ENCODE assay signal across 8 cellular contexts in genomic region chrX:130916636-130917422, GRCh38. TPM values are rescaled to one million over a fixed set of nuclear protein-coding genes. Genes with fewer than 3 reads are reported as not detected.
A peak's percentile ranks its signal among the peaks of the same experiment; 100 is the strongest.
DNase-seq lines count a peak whose midpoint lies in the region; ATAC-seq and TF ChIP-seq lines count a peak whose summit lies in the region.

No MANE protein-coding gene starts in this region.

- TF ChIP-seq EP300 in esophagus muscularis mucosa (IDR thresholded peaks at IDR 0.05): no peak

- no peak overlapping the region for H3K4me3 Mint-ChIP-seq in GM23338
- no peak overlapping the region for H3K4me3 Mint-ChIP-seq in activated CD4-positive, alpha-beta T cell treated with anti-CD3 and anti-CD28 coated beads, Interleukin-2, amount 10 ng/mL, durations not matched to agents 7 days and 5 days
- H3K4me3 Mint-ChIP-seq in neural crest cell: no peak overlapping the region

- H3K27ac Mint-ChIP-seq in GM23338 (no peak overlapping the region), neural crest cell (ENCODE audit: unreplicated experiment) (no peak overlapping the region)
- H3K27ac Mint-ChIP-seq in activated CD4-positive, alpha-beta T cell treated with anti-CD3 and anti-CD28 coated beads, Interleukin-2, amount 10 ng/mL, durations not matched to agents 7 days and 5 days: no peak overlapping the region

- H4K20me1 ChIP-seq in DOHH2 (ENCODE audit: control insufficient read depth, insufficient read depth, low read depth, low read length) (no peaks in the 10 kb centered on the region), GM23338 (replicated peaks; ENCODE audit: insufficient read depth) (no peaks in the 10 kb centered on the region)

- no peaks in the 10 kb centered on the region for H3K9me2 ChIP-seq in DOHH2 (replicated peaks; ENCODE audit: control insufficient read depth, low read length)
- H3K9me2 ChIP-seq in GM23338 (ENCODE audit: insufficient read depth): no peaks in the 10 kb centered on the region

- H3K9me3 ChIP-seq in DOHH2 (ENCODE audit: control insufficient read depth, insufficient read depth, low read length) (no peaks in the 10 kb centered on the region), esophagus muscularis mucosa (no peaks in the 10 kb centered on the region)

- H3K4me2 ChIP-seq in DOHH2 (ENCODE audit: low read length) (no peak overlapping the region), GM23338 (no peak overlapping the region)

- no peaks in the 10 kb centered on the region for H3K27me3 ChIP-seq in DOHH2 (ENCODE audit: control insufficient read depth, low read length)
- no peaks in the 10 kb centered on the region for H3K27me3 ChIP-seq in GM23338 (ENCODE audit: insufficient read depth)
- no peaks in the 10 kb centered on the region for H3K27me3 ChIP-seq in esophagus muscularis mucosa

- no peak overlapping the region for H3K27ac ChIP-seq in DOHH2 (ENCODE audit: low read depth, low read length)
- no peak overlapping the region for H3K27ac ChIP-seq in GM23338 (ENCODE audit: low read depth)
- no peak overlapping the region for H3K27ac ChIP-seq in esophagus muscularis mucosa (replicated peaks in 1 of 4)

- H3K36me3 ChIP-seq in DOHH2 (ENCODE audit: control insufficient read depth, low read length) (no peaks in the 10 kb centered on the region), GM23338 (ENCODE audit: insufficient read depth) (no peaks in the 10 kb centered on the region), esophagus muscularis mucosa (no peaks in the 10 kb centered on the region)

- POLR2A ChIA-PET in activated CD4-positive, alpha-beta T cell treated with anti-CD3 and anti-CD28 coated beads, Interleukin-2, amount 10 ng/mL, durations not matched to agents 7 days and 5 days (lab: Charles Lee): no interaction called here

- intact Hi-C loops in esophagus muscularis mucosa (cut with DNase I): loop anchor here (5.0 to 10.0 kb wide), 4 partner anchors 375 to 1312 kb away; partner anchors contain the start of gene SLC25A14

- TF ChIP-seq CTCF in DOHH2 (IDR thresholded peaks at IDR 0.05; ENCODE audit: low read depth, low read length, poor library complexity, severe bottlenecking): peak; percentile 57
- TF ChIP-seq CTCF in GM23338 (conservative IDR thresholded peaks at IDR 0.05; ENCODE audit: low read depth in 2 of 2): peak; percentile 69 to 81
- peak; percentile 59 to 78 (median 66) for TF ChIP-seq CTCF in esophagus muscularis mucosa (IDR thresholded peaks at IDR 0.05)
- TF ChIP-seq CTCF in neural crest cell (conservative IDR thresholded peaks at IDR 0.05): peak; percentile 95

- H3K27me3 Mint-ChIP-seq in GM23338 (ENCODE audit: insufficient read depth, low read depth, poor library complexity) (no peaks in the 10 kb centered on the region), neural crest cell (ENCODE audit: low read depth) (no peaks in the 10 kb centered on the region)
- peaks cover 2% of the 10 kb centered on the region for H3K27me3 Mint-ChIP-seq in activated CD4-positive, alpha-beta T cell treated with anti-CD3 and anti-CD28 coated beads, Interleukin-2, amount 10 ng/mL, durations not matched to agents 7 days and 5 days

- peak; percentile 53; the same call in 1 of the 3 replicates for ATAC-seq in GM23338
- no peak for ATAC-seq in GM19397 (IDR thresholded peaks at IDR 0.05; ENCODE audit: unreplicated experiment)

- TF ChIP-seq POLR2A in esophagus muscularis mucosa (IDR thresholded peaks at IDR 0.05; ENCODE audit: low read depth): no peak

- H3K4me3 ChIP-seq in DOHH2 (ENCODE audit: low read length) (no peak overlapping the region), GM23338 (no peak overlapping the region), esophagus muscularis mucosa (no peak overlapping the region)

- CTCF ChIA-PET in activated CD4-positive, alpha-beta T cell treated with anti-CD3 and anti-CD28 coated beads, Interleukin-2, amount 10 ng/mL, durations not matched to agents 7 days and 5 days (lab: Charles Lee): interaction anchor here (0.8 kb wide), 1 partner anchor 377 kb away, joined by 6 read pairs; no protein-coding TSS in a partner anchor

- H3K36me3 Mint-ChIP-seq in GM23338 (ENCODE audit: low read depth): no peaks in the 10 kb centered on the region
- no peaks in the 10 kb centered on the region for H3K36me3 Mint-ChIP-seq in activated CD4-positive, alpha-beta T cell treated with anti-CD3 and anti-CD28 coated beads, Interleukin-2, amount 10 ng/mL, durations not matched to agents 7 days and 5 days (ENCODE audit: low read depth)
- no peaks in the 10 kb centered on the region for H3K36me3 Mint-ChIP-seq in neural crest cell (ENCODE audit: low read depth)

- no peaks in the 10 kb centered on the region for H3F3A ChIP-seq in DOHH2 (ENCODE audit: control insufficient read depth, insufficient read depth)
- no peaks in the 10 kb centered on the region for H3F3A ChIP-seq in GM23338 (replicated peaks; ENCODE audit: low read depth)

- no peaks in the 10 kb centered on the region for H3K79me2 ChIP-seq in DOHH2 (ENCODE audit: control insufficient read depth, low read length)
- no peaks in the 10 kb centered on the region for H3K79me2 ChIP-seq in GM23338 (replicated peaks; ENCODE audit: insufficient read depth)

- H3K4me1 ChIP-seq in DOHH2 (ENCODE audit: control insufficient read depth, low read length) (no peaks in the 10 kb centered on the region), GM23338 (ENCODE audit: insufficient read depth) (no peaks in the 10 kb centered on the region), esophagus muscularis mucosa (no peaks in the 10 kb centered on the region)

- DNase-seq in GM23338 (ENCODE audit: low spot score): peak; percentile 43
- DNase-seq in NCI-H226: peak; percentile 1
- DNase-seq in activated CD4-positive, alpha-beta T cell treated with anti-CD3 and anti-CD28 coated beads, Interleukin-2, amount 10 ng/mL, durations not matched to agents 7 days and 5 days: peak; percentile 42
- DNase-seq in esophagus muscularis mucosa (ENCODE audit: extremely low spot score): no peak
- peak; percentile 69 for DNase-seq in neural crest cell (ENCODE audit: low read depth, low spot score)
- no peak for DNase-seq in COR-L47 (lab: John Stamatoyannopoulos, UW)

- WGBS in esophagus muscularis mucosa: 29% methylated on average over 7 of the region's 7 CpGs

- no peaks in the 10 kb centered on the region; the same call in 2 of the 3 replicates for H3K9me3 Mint-ChIP-seq in GM23338
- no peaks in the 10 kb centered on the region for H3K9me3 Mint-ChIP-seq in activated CD4-positive, alpha-beta T cell treated with anti-CD3 and anti-CD28 coated beads, Interleukin-2, amount 10 ng/mL, durations not matched to agents 7 days and 5 days
- H3K9me3 Mint-ChIP-seq in neural crest cell: no peaks in the 10 kb centered on the region

- no peak overlapping the region for H2AFZ ChIP-seq in GM23338

- H3K4me1 Mint-ChIP-seq in GM23338 (peaks cover 3% of the 10 kb centered on the region; the same call in 2 of the 3 replicates), neural crest cell (no peaks in the 10 kb centered on the region)
- H3K4me1 Mint-ChIP-seq in activated CD4-positive, alpha-beta T cell treated with anti-CD3 and anti-CD28 coated beads, Interleukin-2, amount 10 ng/mL, durations not matched to agents 7 days and 5 days: no peaks in the 10 kb centered on the region

TF ChIP-seq in GM23338, 12 proteins besides CTCF, POLR2A, EP300 and RAD21 (continues in another document):
- TF ChIP-seq POLR2AphosphoS5 (IDR thresholded peaks at IDR 0.05; ENCODE audit: low read depth) (no peak), JUNB (IDR thresholded peaks at IDR 0.05; ENCODE audit: unreplicated experiment) (no peak), STAT1 (IDR thresholded peaks at IDR 0.05; ENCODE audit: unreplicated experiment) (no peak), ZNF114 (CRISPR knock-in tag; IDR thresholded peaks at IDR 0.05) (no peak), ETS1 (IDR thresholded peaks at IDR 0.05) (no peak), NANOG (IDR thresholded peaks at IDR 0.05; ENCODE audit: borderline replicate concordance) (no peak), EZH2phosphoT487 (IDR thresholded peaks at IDR 0.05; ENCODE audit: unreplicated experiment) (no peak)

RNA-seq across cellular contexts. Expression of gene ENOX2, which starts 13.8 kb away (rescaled TPM):
- 7.3 and 11.2 TPM in 2 replicates for total RNA-seq in GM23338 (2014; rRNA removed; shearing (Covaris generic))
- 9.6 and 10.8 TPM in 2 replicates for polyA plus RNA-seq in GM23338 (2016; fragmentation: Nextera tagmentation; extraction: Ambion mirVana)
- total RNA-seq in activated CD4-positive, alpha-beta T cell treated with anti-CD3 and anti-CD28 coated beads, Interleukin-2, amount 10 ng/mL, durations not matched to agents 7 days and 5 days: 10 to 100 TPM; 13.9 to 15.5 TPM
- total RNA-seq in esophagus muscularis mucosa (10 to 100 TPM; 12.4 to 17.1 (median 15.5) TPM), neural crest cell (38.3 and 40.3 TPM in 2 replicates)

Comparison
In these comparisons a context has a peak if more than half of its experiments do, and no peak if none do; other contexts are left out.
1. DNase-seq: peak in GM23338 (single experiment), NCI-H226 (single experiment), activated CD4-positive, alpha-beta T cell treated with anti-CD3 and anti-CD28 coated beads, Interleukin-2, amount 10 ng/mL, durations not matched to agents 7 days and 5 days (single experiment) and neural crest cell (single experiment); none in esophagus muscularis mucosa (single experiment) and COR-L47 (single experiment).
2. Peak in every context shown above with its lines, with median percentiles within 50 percentile points of each other: CTCF ChIP-seq.